Comparison of ENCODE assay signal across 17 cellular contexts in genomic region chr1:187928717-187929116, GRCh38.
DNase-seq lines count a peak whose midpoint lies in the region; ATAC-seq and TF ChIP-seq lines count a peak whose summit lies in the region.
"Had no signal": no experiment of that assay in that cellular context is flagged by ENCODE, and none has a peak within 500 bp of the region (broad histone marks: within the 10 kb centered on the region; RNA-seq: fewer than 3 reads in every experiment).

No MANE protein-coding gene starts in this region.

- H3K4me2 ChIP-seq in GM23338, result 0 out of 2 replicates have a peak overlapping the region, but pooled peaks have one; percentile 41
- no peak overlapping the region for H3K4me2 ChIP-seq in OCI-LY3 (ENCODE audit: low read length)
- no peak overlapping the region for H3K4me2 ChIP-seq in neuronal stem cell (ENCODE audit: insufficient read depth, low read length, poor library complexity, severe bottlenecking)

- H3K4me1 ChIP-seq in GM23338 (ENCODE audit: insufficient read depth) (peaks cover 16% of the 10 kb centered on the region), OCI-LY3 (ENCODE audit: low read length) (0 out of 2 replicates have a peak, but pooled peaks cover 7% of the 10 kb centered on the region), neuronal stem cell (ENCODE audit: control insufficient read depth in 2 of 2, insufficient read depth in 1 of 2, low read depth in 1 of 2, low read length in 2 of 2) (peaks cover 2 to 3% of the 10 kb centered on the region in 2 donors)

- no peak overlapping the region for H3K9ac ChIP-seq in OCI-LY3 (ENCODE audit: low read length)
- no peak overlapping the region for H3K9ac ChIP-seq in neuronal stem cell (ENCODE audit: low read depth, low read length, poor library complexity)

- no peaks in the 10 kb centered on the region for H4K20me1 ChIP-seq in GM23338 (replicated peaks; ENCODE audit: insufficient read depth)
- no peaks in the 10 kb centered on the region for H4K20me1 ChIP-seq in OCI-LY3 (ENCODE audit: insufficient read depth, low read length)

- H2AFZ ChIP-seq in GM23338, result no peak overlapping the region; the same call in 1 of the 2 replicates
- 0 out of 2 replicates have a peak overlapping the region, but pooled peaks have one; percentile 8 for H2AFZ ChIP-seq in OCI-LY3 (ENCODE audit: low read depth, low read length)
- H2AFZ ChIP-seq in neuronal stem cell (ENCODE audit: low read length), result peak overlapping the region; percentile 78

- no peak overlapping the region for H4K8ac ChIP-seq in neuronal stem cell (ENCODE audit: low read depth, low read length)

- no peak overlapping the region for H3K14ac ChIP-seq in neuronal stem cell (ENCODE audit: low read length)

- H3K18ac ChIP-seq in neuronal stem cell (ENCODE audit: low read length), result no peak overlapping the region

- 0 out of 2 replicates have a peak, but pooled peaks cover under 1% of the 10 kb centered on the region for H3K9me3 ChIP-seq in OCI-LY3 (ENCODE audit: insufficient read depth, low read length)
- H3K9me3 ChIP-seq in neuronal stem cell (replicated peaks in 1 of 2; ENCODE audit: control insufficient read depth in 2 of 2, insufficient read depth in 1 of 2, low read depth in 1 of 2, low read length in 2 of 2), result no peaks in the 10 kb centered on the region
- H3K9me3 ChIP-seq: BE2C had no signal

- no peak overlapping the region for H3K4me3 Mint-ChIP-seq in GM23338
- no peak overlapping the region for H3K4me3 Mint-ChIP-seq in glutamatergic neuron (ENCODE audit: unreplicated experiment)
- H3K4me3 Mint-ChIP-seq in activated T-helper 17 cell treated with anti-CD3 and anti-CD28 coated beads, Interleukin-2, amount 50 U/mL, for 72 hours, result no peak overlapping the region
- H3K4me3 Mint-ChIP-seq: CD4-positive, CD25-positive, alpha-beta regulatory T cell had no signal

- H3K27ac Mint-ChIP-seq in GM23338 (peak overlapping the region; percentile 57), glutamatergic neuron (ENCODE audit: unreplicated experiment) (peak overlapping the region; percentile 77)
- H3K27ac Mint-ChIP-seq in activated T-helper 17 cell treated with anti-CD3 and anti-CD28 coated beads, Interleukin-2, amount 50 U/mL, for 72 hours, result no peak overlapping the region
- H3K27ac Mint-ChIP-seq: CD4-positive, CD25-positive, alpha-beta regulatory T cell had no signal

- H2BK12ac ChIP-seq in neuronal stem cell (ENCODE audit: low read length), result no peak overlapping the region

- no CpG with 5 or more reads among the region's 2 CpGs for WGBS in neuronal stem cell (ENCODE audit: extremely low coverage in 2 of 2, insufficient read length in 2 of 2, insufficient replicate concordance in 1 of 2), 2 donors

- no peaks in the 10 kb centered on the region for H3K79me1 ChIP-seq in neuronal stem cell (ENCODE audit: low read depth, low read length)

- H3F3A ChIP-seq in GM23338 (replicated peaks; ENCODE audit: low read depth), result no peaks in the 10 kb centered on the region

- ATAC-seq in GM23338, result no peak; the same call in 2 of the 3 replicates
- ATAC-seq in activated T-helper 17 cell treated with anti-CD3 and anti-CD28 coated beads, Interleukin-2, amount 50 U/mL, for 72 hours (replicated peaks), result no peak
- ATAC-seq in left colon, result no peak
- no peak for ATAC-seq in GM19035 (IDR thresholded peaks at IDR 0.05; ENCODE audit: unreplicated experiment)
- ATAC-seq: K562 had no signal

- no peak for TF ChIP-seq CTCF in GM23338 (conservative IDR thresholded peaks at IDR 0.05; ENCODE audit: low read depth in 2 of 2)
- no peak for TF ChIP-seq CTCF in OCI-LY3 (IDR thresholded peaks at IDR 0.05; ENCODE audit: low read depth, low read length)
- no peak for TF ChIP-seq CTCF in glutamatergic neuron (IDR thresholded peaks at IDR 0.05; ENCODE audit: partially characterized antibody, unreplicated experiment)

- no peaks in the 10 kb centered on the region for H3K36me3 Mint-ChIP-seq in GM23338 (ENCODE audit: low read depth)
- H3K36me3 Mint-ChIP-seq in glutamatergic neuron (ENCODE audit: unreplicated experiment), result no peaks in the 10 kb centered on the region
- no peaks in the 10 kb centered on the region for H3K36me3 Mint-ChIP-seq in activated T-helper 17 cell treated with anti-CD3 and anti-CD28 coated beads, Interleukin-2, amount 50 U/mL, for 72 hours (ENCODE audit: low read depth)
- H3K36me3 Mint-ChIP-seq: CD4-positive, CD25-positive, alpha-beta regulatory T cell had no signal

- H3K27me3 ChIP-seq in GM23338 (ENCODE audit: insufficient read depth), result no peaks in the 10 kb centered on the region
- no peaks in the 10 kb centered on the region for H3K27me3 ChIP-seq in OCI-LY3 (ENCODE audit: low read depth, low read length)
- no peaks in the 10 kb centered on the region for H3K27me3 ChIP-seq in neuronal stem cell (ENCODE audit: control insufficient read depth in 3 of 3, insufficient read depth in 3 of 3, low read depth in 1 of 3, low read length in 3 of 3)
- H3K27me3 ChIP-seq: BE2C had no signal

- no peak overlapping the region for H3K4me3 ChIP-seq in GM23338
- no peak overlapping the region for H3K4me3 ChIP-seq in OCI-LY3 (ENCODE audit: low read length)
- H3K4me3 ChIP-seq in neuronal stem cell (ENCODE audit: low read length in 2 of 2), result no peak overlapping the region
- H3K4me3 ChIP-seq: K562 had no signal

- no peak overlapping the region for H4K91ac ChIP-seq in neuronal stem cell (ENCODE audit: low read depth, low read length, poor library complexity)

- intact Hi-C loops in left colon (cut with DNase I, micrococcal nuclease), result no loop called here

- no peak for DNase-seq in GM23338 (ENCODE audit: low spot score)
- no peak for DNase-seq in glutamatergic neuron
- no peak for DNase-seq in neuronal stem cell (ENCODE audit: low spot score)
- DNase-seq in left colon, result no peak
- DNase-seq: CD4-positive, CD25-positive, alpha-beta regulatory T cell; DMS79; GOT3; MM.1S; NCI-H1092; NCI-H187 treated with DMSO at 0.1 percent for 48 hours; NCI-H345; SHP77 had no signal

- no peak overlapping the region for H2AK5ac ChIP-seq in neuronal stem cell (ENCODE audit: low read depth, low read length)

- H3K4me1 Mint-ChIP-seq in GM23338 (peaks cover 29% of the 10 kb centered on the region), glutamatergic neuron (ENCODE audit: low read depth, unreplicated experiment) (peaks cover 20% of the 10 kb centered on the region)
- H3K4me1 Mint-ChIP-seq in activated T-helper 17 cell treated with anti-CD3 and anti-CD28 coated beads, Interleukin-2, amount 50 U/mL, for 72 hours, result no peaks in the 10 kb centered on the region
- H3K4me1 Mint-ChIP-seq: CD4-positive, CD25-positive, alpha-beta regulatory T cell had no signal

- H3K36me3 ChIP-seq in GM23338 (ENCODE audit: insufficient read depth) (no peaks in the 10 kb centered on the region), OCI-LY3 (replicated peaks; ENCODE audit: low read depth, low read length) (no peaks in the 10 kb centered on the region), neuronal stem cell (replicated peaks in 1 of 2; ENCODE audit: control insufficient read depth in 2 of 2, insufficient read depth in 2 of 2, low read length in 2 of 2) (no peaks in the 10 kb centered on the region)
- H3K36me3 ChIP-seq: BE2C had no signal

- H3K9me3 Mint-ChIP-seq in GM23338 (no peaks in the 10 kb centered on the region), glutamatergic neuron (ENCODE audit: unreplicated experiment) (no peaks in the 10 kb centered on the region)
- H3K9me3 Mint-ChIP-seq in activated T-helper 17 cell treated with anti-CD3 and anti-CD28 coated beads, Interleukin-2, amount 50 U/mL, for 72 hours, result no peaks in the 10 kb centered on the region

- H3K9me2 ChIP-seq in GM23338 (ENCODE audit: insufficient read depth), result no peaks in the 10 kb centered on the region

- H2BK120ac ChIP-seq in neuronal stem cell (ENCODE audit: low read depth, low read length), result no peak overlapping the region

- no peak overlapping the region for H3K4ac ChIP-seq in neuronal stem cell (ENCODE audit: low read length)

- H3K23ac ChIP-seq in neuronal stem cell (ENCODE audit: low read depth, low read length, poor library complexity), result no peak overlapping the region

- no peak overlapping the region for H2BK5ac ChIP-seq in neuronal stem cell (ENCODE audit: low read length)

- H3K27me3 Mint-ChIP-seq in GM23338 (ENCODE audit: insufficient read depth, low read depth, poor library complexity) (no peaks in the 10 kb centered on the region), glutamatergic neuron (ENCODE audit: unreplicated experiment) (no peaks in the 10 kb centered on the region)
- H3K27me3 Mint-ChIP-seq in activated T-helper 17 cell treated with anti-CD3 and anti-CD28 coated beads, Interleukin-2, amount 50 U/mL, for 72 hours, result no peaks in the 10 kb centered on the region
- H3K27me3 Mint-ChIP-seq: CD4-positive, CD25-positive, alpha-beta regulatory T cell had no signal

- no peak overlapping the region for H2BK15ac ChIP-seq in neuronal stem cell (ENCODE audit: low read length)

- no peaks in the 10 kb centered on the region for H3K79me2 ChIP-seq in GM23338 (replicated peaks; ENCODE audit: insufficient read depth)
- no peaks in the 10 kb centered on the region for H3K79me2 ChIP-seq in OCI-LY3 (ENCODE audit: low read length)

- no peak overlapping the region for H3K27ac ChIP-seq in GM23338 (ENCODE audit: low read depth)
- H3K27ac ChIP-seq in OCI-LY3 (ENCODE audit: low read length), result no peak overlapping the region
- H3K27ac ChIP-seq in neuronal stem cell (replicated peaks; ENCODE audit: low read length), result no peak overlapping the region

TF ChIP-seq in GM23338, 12 proteins besides CTCF, POLR2A, EP300 and RAD21 (continues in another document):
- TF ChIP-seq JUNB (IDR thresholded peaks at IDR 0.05; ENCODE audit: unreplicated experiment) (no peak), ZNF114 (CRISPR knock-in tag; IDR thresholded peaks at IDR 0.05) (no peak), STAT1 (IDR thresholded peaks at IDR 0.05; ENCODE audit: unreplicated experiment) (no peak), CREB1 (CRISPR knock-in tag; IDR thresholded peaks at IDR 0.05; ENCODE audit: low read depth) (no peak), POLR2AphosphoS5 (IDR thresholded peaks at IDR 0.05; ENCODE audit: low read depth) (no peak), ZNF331 (CRISPR knock-in tag; IDR thresholded peaks at IDR 0.05; ENCODE audit: low read depth) (no peak)
